ENCODE assay signal across 10 cellular contexts in the genomic region with DNA sequence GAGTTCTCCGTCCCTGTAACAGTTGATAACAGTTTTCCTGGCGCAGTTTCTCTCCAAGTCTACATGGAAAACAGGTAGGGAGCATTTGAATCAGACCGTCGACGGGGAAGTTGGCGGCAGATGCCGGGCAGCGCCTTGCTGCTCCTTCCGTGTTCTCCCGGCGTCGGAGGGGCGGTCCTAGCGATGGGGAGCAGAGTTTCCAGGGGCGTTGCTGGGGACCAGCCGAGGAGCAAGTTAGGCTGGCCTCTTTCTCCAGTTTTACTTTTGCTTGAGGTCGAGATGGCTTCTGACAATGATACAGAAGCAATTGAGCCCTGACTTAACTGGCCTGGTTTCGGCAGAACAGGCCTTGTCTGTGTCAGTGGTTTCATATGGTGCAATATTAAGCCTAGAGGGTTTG. TPM values are rescaled to one million over a fixed set of nuclear protein-coding genes. Genes with fewer than 3 reads are reported as not detected.
DNase-seq lines count a peak whose midpoint lies in the region; ATAC-seq and TF ChIP-seq lines count a peak whose summit lies in the region.
"Not testable (repeated sequence)": the region's sequence is repeated elsewhere in the genome, so short reads cannot be mapped to it uniquely, and the experiment has no call there.
"Had no signal": no experiment of that assay in that cellular context is flagged by ENCODE, and none has a peak within 500 bp of the region (broad histone marks: within the 10 kb centered on the region; RNA-seq: fewer than 3 reads in every experiment).

No MANE protein-coding gene starts in this region.

- peak overlapping the region; percentile 65 for H3K4me3 Mint-ChIP-seq in Calu3 (ENCODE audit: low read depth, unreplicated experiment)
- H3K4me3 Mint-ChIP-seq in stimulated activated naive B cell treated with anti-CD40 and anti-IgM and Interleukin-4, amounts not matched to agents 10 μg/mL and 1 μg/mL and 100 μg/mL, for 72 hours = peak overlapping the region; percentile 83

- not testable (repeated sequence) for H4K5ac ChIP-seq in mesendoderm (ENCODE audit: low read length)

- H3K79me2 ChIP-seq in mesendoderm (ENCODE audit: control insufficient read depth, insufficient read depth, low read length) = not testable (repeated sequence)

- H3K27me3 ChIP-seq in esophagus (ENCODE audit: control insufficient read depth in 1 of 2, insufficient read depth in 2 of 2, low read length in 2 of 2); mesendoderm (ENCODE audit: insufficient read depth, low read length, poor library complexity): not testable (repeated sequence)

- not testable (repeated sequence) for DNase-seq in Calu3, mesendoderm
- DNase-seq in NOMO-1 treated with DMSO at 0.1 percent for 48 hours (lab: John Stamatoyannopoulos, UW; ENCODE audit: unreplicated experiment) = peak; percentile 5
- peak; percentile 26 to 40 for DNase-seq in activated T-cell treated with anti-CD3 and anti-CD28 coated beads, Interleukin-2, amount 50 U/mL, for 48 hours
- DNase-seq in stimulated activated naive B cell treated with anti-CD40 and anti-IgM and Interleukin-4, amounts not matched to agents 10 μg/mL and 1 μg/mL and 100 μg/mL, for 72 hours = peak; percentile 1

- TF ChIP-seq CTCF in Calu3 (IDR thresholded peaks at IDR 0.05; ENCODE audit: unreplicated experiment) = not testable (repeated sequence)

- H4K8ac ChIP-seq in mesendoderm (ENCODE audit: low read depth, low read length) = not testable (repeated sequence)

- 0% methylated on average over 10 to 16 of the region's 18 CpGs for WGBS in esophagus, 2 donors
- WGBS in mesendoderm (ENCODE audit: extremely low coverage, insufficient coverage, low lambda C conversion rate) = no CpG with 5 or more reads among the region's 18 CpGs

- not testable (repeated sequence) for H2AK5ac ChIP-seq in mesendoderm (ENCODE audit: low read length)

- H3K36me3 ChIP-seq in esophagus (ENCODE audit: control insufficient read depth in 2 of 2, insufficient read depth in 2 of 2, low read length in 1 of 2); mesendoderm (ENCODE audit: control insufficient read depth, insufficient read depth, low read length): not testable (repeated sequence)

- intact Hi-C loops in Calu3 (cut with micrococcal nuclease; ENCODE audit: unreplicated experiment) = not testable (repeated sequence)

- not testable (repeated sequence) for H2BK120ac ChIP-seq in mesendoderm (ENCODE audit: low read depth, low read length)

- ATAC-seq in GM19467 (IDR thresholded peaks at IDR 0.05; ENCODE audit: unreplicated experiment) = peak; percentile 58
- peak; percentile 52 for ATAC-seq in HG03064 (IDR thresholded peaks at IDR 0.05; ENCODE audit: low read depth, unreplicated experiment)
- ATAC-seq in stimulated activated naive B cell treated with anti-CD40 and anti-IgM and Interleukin-4, amounts not matched to agents 10 μg/mL and 1 μg/mL and 100 μg/mL, for 72 hours (replicated peaks) = peak; percentile 50 to 51

- H3K79me1 ChIP-seq in mesendoderm (ENCODE audit: low read length) = not testable (repeated sequence)

- not testable (repeated sequence) for H3K4me2 ChIP-seq in mesendoderm (ENCODE audit: low read length)

- H3K4ac ChIP-seq in mesendoderm (ENCODE audit: low read depth, low read length) = not testable (repeated sequence)

- not testable (repeated sequence) for H3K9me3 ChIP-seq in esophagus (ENCODE audit: control insufficient read depth in 2 of 2, insufficient read depth in 1 of 2, low read depth in 1 of 2, low read length in 1 of 2)

- not testable (repeated sequence) for BruUV-seq in Calu3 (replicated peaks; lab: Mats Ljungman, UMichigan)

- CTCF ChIA-PET in Calu3 (lab: Charles Lee) = not testable (repeated sequence)

- not testable (repeated sequence) for H3K36me3 Mint-ChIP-seq in Calu3 (ENCODE audit: insufficient read depth, unreplicated experiment); stimulated activated naive B cell treated with anti-CD40 and anti-IgM and Interleukin-4, amounts not matched to agents 10 μg/mL and 1 μg/mL and 100 μg/mL, for 72 hours

- not testable (repeated sequence) for H3K23ac ChIP-seq in mesendoderm (ENCODE audit: low read length)

- not testable (repeated sequence) for H3K27me3 Mint-ChIP-seq in Calu3 (ENCODE audit: unreplicated experiment); stimulated activated naive B cell treated with anti-CD40 and anti-IgM and Interleukin-4, amounts not matched to agents 10 μg/mL and 1 μg/mL and 100 μg/mL, for 72 hours

- not testable (repeated sequence) for H2BK15ac ChIP-seq in mesendoderm (replicated peaks; ENCODE audit: low read depth)

- peak overlapping the region; percentile 15 for H3K56ac ChIP-seq in mesendoderm (ENCODE audit: low read length)

- not testable (repeated sequence) for H2BK5ac ChIP-seq in mesendoderm (ENCODE audit: low read length)

- peak overlapping the region; percentile 64 to 75 for H3K4me3 ChIP-seq in esophagus (ENCODE audit: low read depth in 1 of 2, low read length in 2 of 2)
- peak overlapping the region; percentile 34 for H3K4me3 ChIP-seq in mesendoderm (ENCODE audit: low read length)

- H3K18ac ChIP-seq in mesendoderm (ENCODE audit: low read length) = not testable (repeated sequence)

- H3K27ac ChIP-seq in esophagus (ENCODE audit: low read depth in 2 of 2, low read length in 1 of 2) = peak overlapping the region in 1 of 2 donors; percentile 49
- H3K27ac ChIP-seq in mesendoderm (ENCODE audit: low read depth, low read length) = not testable (repeated sequence)

- H3K27ac Mint-ChIP-seq in Calu3 (ENCODE audit: unreplicated experiment) = not testable (repeated sequence)
- peak overlapping the region; percentile 88 for H3K27ac Mint-ChIP-seq in stimulated activated naive B cell treated with anti-CD40 and anti-IgM and Interleukin-4, amounts not matched to agents 10 μg/mL and 1 μg/mL and 100 μg/mL, for 72 hours

- not testable (repeated sequence) for H3K4me1 ChIP-seq in esophagus (ENCODE audit: control insufficient read depth in 2 of 2, insufficient read depth in 2 of 2, low read length in 1 of 2); mesendoderm (ENCODE audit: control insufficient read depth, low read depth, low read length)

- H3K9ac ChIP-seq in mesendoderm (ENCODE audit: low read length) = peak overlapping the region; percentile 54

- H3K9me3 Mint-ChIP-seq in Calu3 (ENCODE audit: low read depth, unreplicated experiment); stimulated activated naive B cell treated with anti-CD40 and anti-IgM and Interleukin-4, amounts not matched to agents 10 μg/mL and 1 μg/mL and 100 μg/mL, for 72 hours: not testable (repeated sequence)

- H3K4me1 Mint-ChIP-seq in Calu3 (ENCODE audit: low read depth, unreplicated experiment); stimulated activated naive B cell treated with anti-CD40 and anti-IgM and Interleukin-4, amounts not matched to agents 10 μg/mL and 1 μg/mL and 100 μg/mL, for 72 hours: not testable (repeated sequence)

RNA-seq across cellular contexts. Expression of a gene that starts 46.7 kb away (rescaled TPM):
- total RNA-seq in Calu3 (2022) = not detected in 2 replicates
- not detected for polyA plus RNA-seq in esophagus
- polyA plus RNA-seq in mesendoderm (2013, experiment 1 of 2) = 0.01 TPM
- not detected for polyA plus RNA-seq in mesendoderm (2013, experiment 2 of 2)
- total RNA-seq: Daoy had no signal
- polyA plus RNA-seq: adipose tissue had no signal
